ENCODE assay signal across 8 cellular contexts in genomic region chr15:92803852-92804609, GRCh38.
DNase-seq lines count a peak whose midpoint lies in the region; FAIRE-seq and TF ChIP-seq lines count a peak whose summit lies in the region.

No MANE protein-coding gene starts in this region.

- H3K9me3 ChIP-seq in keratinocyte (ENCODE audit: control insufficient read depth, low read depth, low read length) = no peaks in the 10 kb centered on the region

- no peak overlapping the region for H2AFZ ChIP-seq in keratinocyte (ENCODE audit: control insufficient read depth, low read length)

- in situ Hi-C loops in astrocyte of the cerebellum (cut with HindIII; ENCODE audit: low sequenced_read_pairs) = loop anchor here (5.0 kb wide), 1 partner anchor 93 kb away; no protein-coding TSS in a partner anchor

- TF ChIP-seq CTCF in astrocyte of the cerebellum (IDR thresholded peaks at IDR 0.05; ENCODE audit: low read depth, low read length, missing control alignments) (no peak), keratinocyte (optimal IDR thresholded peaks at IDR 0.05 in 1 of 3, IDR thresholded peaks at IDR 0.05 in 1 of 3, conservative IDR thresholded peaks at IDR 0.05 in 1 of 3; ENCODE audit: extremely low read depth in 1 of 3, insufficient read depth in 2 of 3, low read length in 3 of 3) (no peak)

- H3K27me3 ChIP-seq in keratinocyte (ENCODE audit: control insufficient read depth, extremely low read depth, insufficient read depth, low read length) = no peaks in the 10 kb centered on the region

- dilution Hi-C loops in keratinocyte (cut with MboI; ENCODE audit: extremely low pct_ligation_motif_present, low sequenced_read_pairs) = loop anchor here (25.0 kb wide), 1 partner anchor 108 kb away; the partner anchor contains the start of gene CHD2

- no peaks in the 10 kb centered on the region for H3K36me3 ChIP-seq in keratinocyte (ENCODE audit: control insufficient read depth in 2 of 2, extremely low read depth in 1 of 2, insufficient read depth in 2 of 2, low read length in 2 of 2)

- H4K20me1 ChIP-seq in keratinocyte (ENCODE audit: control insufficient read depth, extremely low read depth, insufficient read depth, low read length) = no peaks in the 10 kb centered on the region

- H3K27ac ChIP-seq in keratinocyte (ENCODE audit: control insufficient read depth, insufficient read depth, low read length) = peak overlapping the region; percentile 98

- H3K4me3 ChIP-seq in astrocyte of the cerebellum (ENCODE audit: low read depth, low read length) = no peak overlapping the region
- H3K4me3 ChIP-seq in keratinocyte (ENCODE audit: control insufficient read depth in 2 of 3, extremely low read depth in 1 of 3, insufficient read depth in 2 of 3, low read depth in 1 of 3, low read length in 3 of 3) = no peak overlapping the region

- peak; percentile 74 for DNase-seq in NCI-H345 (lab: John Stamatoyannopoulos, UW)
- DNase-seq in NCI-H345 treated with DMSO at 0.1 percent for 48 hours (lab: John Stamatoyannopoulos, UW; ENCODE audit: unreplicated experiment) = no peak
- peak; percentile 85 for DNase-seq in HK-2 (ENCODE audit: unreplicated experiment)
- DNase-seq in SW 1271 (lab: John Stamatoyannopoulos, UW) = peak; percentile 99 to 100
- DNase-seq in astrocyte of the cerebellum (ENCODE audit: low read depth) = peak; percentile 99
- peak; percentile 98 for DNase-seq in keratinocyte (ENCODE audit: low read depth, low spot score)
- peak; percentile 81 to 87 (median 86) for DNase-seq in stimulated activated CD4-positive, alpha-beta T cell treated with anti-CD3 and anti-CD28 coated beads, Interleukin-12 subunit alpha, Interleukin-12 subunit beta, amount 100 ng/mL, for 48 hours (ENCODE audit: low read depth in 2 of 3, low spot score in 1 of 3)
- no peak for DNase-seq in NCI-H146 (lab: John Stamatoyannopoulos, UW)

- peaks cover 29% of the 10 kb centered on the region for H3K4me1 ChIP-seq in keratinocyte (ENCODE audit: control insufficient read depth, extremely low read depth, insufficient read depth, low read length)

- H3K9me1 ChIP-seq in keratinocyte (ENCODE audit: control insufficient read depth, extremely low read depth, insufficient read depth, low read length) = no peaks in the 10 kb centered on the region

- peak overlapping the region; percentile 68 for H3K9ac ChIP-seq in keratinocyte (ENCODE audit: control insufficient read depth, extremely low read depth, insufficient read depth, low read length)

- H3K4me2 ChIP-seq in keratinocyte (ENCODE audit: control insufficient read depth, extremely low read depth, insufficient read depth, low read depth, low read length) = peak overlapping the region; percentile 39

- peaks cover 2% of the 10 kb centered on the region for H3K79me2 ChIP-seq in keratinocyte (ENCODE audit: control insufficient read depth, insufficient read depth, low read length)

- FAIRE-seq in keratinocyte (lab: Jason Lieb, UNC) = peak; percentile 56

Comparison
In these comparisons a context has a peak if more than half of its experiments do, and no peak if none do; other contexts are left out.
1. DNase-seq: peak in NCI-H345 (single experiment), HK-2 (single experiment), SW 1271 (2 of 2), astrocyte of the cerebellum (single experiment), keratinocyte (single experiment) and stimulated activated CD4-positive, alpha-beta T cell treated with anti-CD3 and anti-CD28 coated beads, Interleukin-12 subunit alpha, Interleukin-12 subunit beta, amount 100 ng/mL, for 48 hours (3 of 3); none in NCI-H345 treated with DMSO at 0.1 percent for 48 hours (single experiment) and NCI-H146 (single experiment).